In the genomic region with DNA sequence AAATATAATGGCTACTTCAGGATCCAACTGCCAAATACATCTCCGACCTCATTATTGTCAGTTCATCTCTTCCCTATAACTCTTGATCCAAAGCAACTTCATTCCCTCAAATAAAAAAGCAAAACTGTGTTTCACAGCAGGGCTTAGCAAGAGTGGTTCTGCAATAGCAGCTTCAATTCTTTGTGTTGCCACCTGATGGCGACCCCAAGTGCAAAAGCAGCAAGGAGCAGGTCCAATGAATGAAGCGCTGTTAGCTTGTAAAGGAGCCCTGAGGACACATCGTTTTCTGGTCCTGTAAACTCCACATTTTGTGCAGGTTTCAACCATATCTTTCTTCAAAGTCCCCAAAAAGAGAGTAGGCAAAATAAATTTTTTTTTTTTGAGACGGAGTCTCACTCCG, we compare ENCODE assay signal across 8 cellular contexts. TPM values are rescaled to one million over a fixed set of nuclear protein-coding genes. Genes with fewer than 3 reads are reported as not detected.
DNase-seq lines count a peak whose midpoint lies in the region; ATAC-seq and TF ChIP-seq lines count a peak whose summit lies in the region.

No MANE protein-coding gene starts in this region.

- DNase-seq in ACHN (peak; percentile 35), GM13976 (ENCODE audit: low spot score) (no peak), NCI-H69 (lab: John Stamatoyannopoulos, UW) (peak; percentile 64), endothelial cell (ENCODE audit: low spot score) (peak; percentile 34), midbrain (lab: John Stamatoyannopoulos, UW) (no peak), gastrocnemius medialis (no peak)
- DNase-seq in stimulated activated naive B cell treated with anti-CD40 and anti-IgM and Interleukin-4, amounts not matched to agents 10 μg/mL and 1 μg/mL and 100 μg/mL, for 72 hours = peak; percentile 17

- no peaks in the 10 kb centered on the region for H3K27me3 ChIP-seq in gastrocnemius medialis

- H3K9me3 ChIP-seq in gastrocnemius medialis = no peaks in the 10 kb centered on the region

- H3K4me1 Mint-ChIP-seq in endothelial cell (ENCODE audit: unreplicated experiment) = peaks cover 6% of the 10 kb centered on the region
- H3K4me1 Mint-ChIP-seq in stimulated activated naive B cell treated with anti-CD40 and anti-IgM and Interleukin-4, amounts not matched to agents 10 μg/mL and 1 μg/mL and 100 μg/mL, for 72 hours = peaks cover 29 to 45% of the 10 kb centered on the region in 2 donors

- intact Hi-C loops in gastrocnemius medialis (cut with DNase I; ENCODE audit: low total_unique reads) = no loop called here

- in situ Hi-C loops in ACHN (cut with HindIII; ENCODE audit: low pct_ligation_motif_present, low pct_unique_long_range_greater_than_20kb, low sequenced_read_pairs) (no loop called here), GM13976 (cut with MboI; ENCODE audit: low sequenced_read_pairs, unreplicated experiment) (loop anchor here (5.0 kb wide), 1 partner anchor 373 kb away; no protein-coding TSS in a partner anchor), gastrocnemius medialis (cut with MboI; ENCODE audit: low sequenced_read_pairs in 4 of 4) (loop anchor here in 2 of 4 donors (10.0 to 25.0 kb wide), 2 partner anchors 375 to 378 kb away; no protein-coding TSS in a partner anchor)

- no peaks in the 10 kb centered on the region for H3K9me3 Mint-ChIP-seq in endothelial cell (ENCODE audit: unreplicated experiment)
- peaks cover 0 to 4% of the 10 kb centered on the region in 2 donors for H3K9me3 Mint-ChIP-seq in stimulated activated naive B cell treated with anti-CD40 and anti-IgM and Interleukin-4, amounts not matched to agents 10 μg/mL and 1 μg/mL and 100 μg/mL, for 72 hours

- H3K27ac Mint-ChIP-seq in endothelial cell (ENCODE audit: unreplicated experiment) = no peak overlapping the region
- H3K27ac Mint-ChIP-seq in stimulated activated naive B cell treated with anti-CD40 and anti-IgM and Interleukin-4, amounts not matched to agents 10 μg/mL and 1 μg/mL and 100 μg/mL, for 72 hours = no peak overlapping the region

- ATAC-seq in stimulated activated naive B cell treated with anti-CD40 and anti-IgM and Interleukin-4, amounts not matched to agents 10 μg/mL and 1 μg/mL and 100 μg/mL, for 72 hours (replicated peaks) = peak; percentile 55 to 66
- no peak for ATAC-seq in HG02870 (IDR thresholded peaks at IDR 0.05; ENCODE audit: unreplicated experiment)
- no peak for ATAC-seq in gastrocnemius medialis

- no peaks in the 10 kb centered on the region for H3K27me3 Mint-ChIP-seq in endothelial cell (ENCODE audit: unreplicated experiment)
- H3K27me3 Mint-ChIP-seq in stimulated activated naive B cell treated with anti-CD40 and anti-IgM and Interleukin-4, amounts not matched to agents 10 μg/mL and 1 μg/mL and 100 μg/mL, for 72 hours = no peaks in the 10 kb centered on the region

- no peak overlapping the region for H3K4me3 Mint-ChIP-seq in endothelial cell (ENCODE audit: unreplicated experiment)
- no peak overlapping the region for H3K4me3 Mint-ChIP-seq in stimulated activated naive B cell treated with anti-CD40 and anti-IgM and Interleukin-4, amounts not matched to agents 10 μg/mL and 1 μg/mL and 100 μg/mL, for 72 hours

- TF ChIP-seq POLR2A in gastrocnemius medialis (IDR thresholded peaks at IDR 0.05) = no peak

- TF ChIP-seq CTCF in GM13976 (IDR thresholded peaks at IDR 0.05; ENCODE audit: borderline replicate concordance, control extremely low read depth, extremely low read depth, insufficient read depth, missing control alignments) (peak; percentile 37), endothelial cell (IDR thresholded peaks at IDR 0.05; ENCODE audit: unreplicated experiment) (peak; percentile 33), gastrocnemius medialis (IDR thresholded peaks at IDR 0.05 in 4 of 5, conservative IDR thresholded peaks at IDR 0.05 in 1 of 5) (no peak)

- H3K36me3 ChIP-seq in gastrocnemius medialis = no peaks in the 10 kb centered on the region

- no peaks in the 10 kb centered on the region for H3K36me3 Mint-ChIP-seq in endothelial cell (ENCODE audit: low read depth, unreplicated experiment)
- H3K36me3 Mint-ChIP-seq in stimulated activated naive B cell treated with anti-CD40 and anti-IgM and Interleukin-4, amounts not matched to agents 10 μg/mL and 1 μg/mL and 100 μg/mL, for 72 hours = peaks cover 11 to 23% of the 10 kb centered on the region in 2 donors

- peaks cover 0 to 15% of the 10 kb centered on the region in 2 donors for H3K4me1 ChIP-seq in gastrocnemius medialis

- H3K27ac ChIP-seq in gastrocnemius medialis = no peak overlapping the region

- no peak overlapping the region for H3K4me3 ChIP-seq in gastrocnemius medialis

RNA-seq across cellular contexts. Expression of gene RTN4IP1, which starts 19.6 kb away (rescaled TPM):
- 3.3 TPM for total RNA-seq in endothelial cell (ENCODE audit: unreplicated experiment)
- 10 to 100 TPM in 1 of 4 donors, 1 to 10 TPM in 3; 5.4 to 15.3 (median 9.3) TPM for total RNA-seq in gastrocnemius medialis

RNA-seq across cellular contexts. Expression of gene QRSL1, which starts 19.7 kb away (rescaled TPM):
- 10.9 TPM for total RNA-seq in endothelial cell (ENCODE audit: unreplicated experiment)
- 10 to 100 TPM; 17.2 to 26.7 (median 25.1) TPM for total RNA-seq in gastrocnemius medialis

Comparison
In these comparisons a context has a peak if more than half of its experiments do, and no peak if none do; other contexts are left out.
1. DNase-seq: peak in ACHN (single experiment), NCI-H69 (single experiment), endothelial cell (single experiment) and stimulated activated naive B cell treated with anti-CD40 and anti-IgM and Interleukin-4, amounts not matched to agents 10 μg/mL and 1 μg/mL and 100 μg/mL, for 72 hours (single experiment); none in GM13976 (single experiment), midbrain (single experiment) and gastrocnemius medialis (0 of 2).
2. CTCF ChIP-seq: peak in GM13976 (single experiment) and endothelial cell (single experiment); none in gastrocnemius medialis (0 of 5).
3. ATAC-seq: peak in stimulated activated naive B cell treated with anti-CD40 and anti-IgM and Interleukin-4, amounts not matched to agents 10 μg/mL and 1 μg/mL and 100 μg/mL, for 72 hours (2 of 2); none in HG02870 (single experiment) and gastrocnemius medialis (0 of 2).